ENCODE assay signal across 15 cellular contexts in genomic region chr13:111633401-111633800, GRCh38.
A peak's percentile ranks its signal among the peaks of the same experiment; 100 is the strongest.
DNase-seq lines count a peak whose midpoint lies in the region; ATAC-seq and TF ChIP-seq lines count a peak whose summit lies in the region.
"Had no signal": no experiment of that assay in that cellular context is flagged by ENCODE, and none has a peak within 500 bp of the region (broad histone marks: within the 10 kb centered on the region; RNA-seq: fewer than 3 reads in every experiment).

No MANE protein-coding gene starts in this region.

- POLR2A ChIA-PET in HEK293 (lab: Yijun Ruan, JAX) = no interaction called here

- H3K36me3 ChIP-seq in HEK293 (ENCODE audit: control insufficient read depth in 2 of 2, insufficient read depth in 1 of 2, low read length in 2 of 2) (no peaks in the 10 kb centered on the region), iPS-18a (ENCODE audit: control insufficient read depth, low read depth, low read length) (no peaks in the 10 kb centered on the region), smooth muscle cell (ENCODE audit: low read depth) (no peaks in the 10 kb centered on the region), left lung (no peaks in the 10 kb centered on the region)
- H3K36me3 ChIP-seq: BLaER1 had no signal

- WGBS in smooth muscle cell (ENCODE audit: low lambda C conversion rate) = 89% methylated on average over 4 of the region's 4 CpGs

- no peaks in the 10 kb centered on the region for H3F3A ChIP-seq in smooth muscle cell (ENCODE audit: low read depth)

- DNase-seq in smooth muscle cell (lab: John Stamatoyannopoulos, UW; ENCODE audit: unreplicated experiment) (no peak), Ammon's horn (ENCODE audit: low spot score) (no peak), left lung (no peak), DMS53 treated with DMSO at 0.1 percent for 48 hours (lab: John Stamatoyannopoulos, UW; ENCODE audit: unreplicated experiment) (no peak)
- DNase-seq in NK-92 treated with Interleukin-12 subunit alpha and Interleukin-12 subunit beta, amount 100 ng/mL, for 24 hours (lab: John Stamatoyannopoulos, UW) = no peak
- DNase-seq: Calu3; CD4-positive, alpha-beta memory T cell; COR-L47; DMS53; DND-41 had no signal

- H3K9ac ChIP-seq in iPS-18a (ENCODE audit: low read length) (no peak overlapping the region), smooth muscle cell (ENCODE audit: low read depth) (no peak overlapping the region)
- H3K9ac ChIP-seq: BLaER1 had no signal

- H3K4me3 ChIP-seq in HEK293 (ENCODE audit: low read depth, low read length) (no peak overlapping the region), iPS-18a (ENCODE audit: low read length) (peak overlapping the region; percentile 34), smooth muscle cell (no peak overlapping the region), left lung (no peak overlapping the region)
- H3K4me3 ChIP-seq: BLaER1 had no signal

- intact Hi-C loops in left lung (cut with DNase I) = no loop called here

- no peak for ATAC-seq in left lung
- ATAC-seq: HCT116 had no signal

- CTCF ChIA-PET in HEK293 (lab: Yijun Ruan, JAX) = no interaction called here

- peak overlapping the region; percentile 56 for H2AFZ ChIP-seq in smooth muscle cell (ENCODE audit: low read depth)

- H3K27ac ChIP-seq in HEK293 (ENCODE audit: extremely low read depth, low read depth, low read length) = no peak overlapping the region
- H3K27ac ChIP-seq in VCaP = peak overlapping the region; percentile 84
- peak overlapping the region; percentile 6 for H3K27ac ChIP-seq in iPS-18a (ENCODE audit: low read length)
- H3K27ac ChIP-seq in smooth muscle cell (ENCODE audit: low read depth) = no peak overlapping the region
- no peak overlapping the region for H3K27ac ChIP-seq in left lung
- H3K27ac ChIP-seq: BLaER1 had no signal

- no peaks in the 10 kb centered on the region for H4K20me1 ChIP-seq in smooth muscle cell (ENCODE audit: low read depth)
- H4K20me1 ChIP-seq: BLaER1 had no signal

- H3K4me1 ChIP-seq in HEK293 (ENCODE audit: control insufficient read depth, insufficient read depth, low read length) = no peaks in the 10 kb centered on the region
- peaks cover 38% of the 10 kb centered on the region for H3K4me1 ChIP-seq in iPS-18a (ENCODE audit: control insufficient read depth, low read depth, low read length)
- H3K4me1 ChIP-seq in smooth muscle cell (ENCODE audit: low read depth) = no peaks in the 10 kb centered on the region
- no peaks in the 10 kb centered on the region for H3K4me1 ChIP-seq in left lung
- H3K4me1 ChIP-seq: BLaER1 had no signal

- H3K4me2 ChIP-seq in smooth muscle cell = no peak overlapping the region
- H3K4me2 ChIP-seq: BLaER1 had no signal

- H3K9me3 ChIP-seq in HEK293 (ENCODE audit: control insufficient read depth, insufficient read depth, low read depth, low read length) (no peaks in the 10 kb centered on the region), iPS-18a (ENCODE audit: control insufficient read depth, low read depth, low read length) (no peaks in the 10 kb centered on the region), smooth muscle cell (replicated peaks; ENCODE audit: low read depth) (no peaks in the 10 kb centered on the region), left lung (no peaks in the 10 kb centered on the region)
- H3K9me3 ChIP-seq: BLaER1 had no signal

- no peaks in the 10 kb centered on the region for H3K79me2 ChIP-seq in smooth muscle cell (ENCODE audit: low read depth)

- TF ChIP-seq CTCF in HEK293 (tag by site-specific recombination; IDR thresholded peaks at IDR 0.05) (no peak), VCaP (conservative IDR thresholded peaks at IDR 0.05) (no peak), smooth muscle cell (IDR thresholded peaks at IDR 0.05; ENCODE audit: borderline replicate concordance, insufficient read depth, poor library complexity, severe bottlenecking) (no peak), left lung (IDR thresholded peaks at IDR 0.05) (no peak)

- H3K27me3 ChIP-seq in iPS-18a (ENCODE audit: control insufficient read depth, insufficient read depth, low read length) (peaks cover 5% of the 10 kb centered on the region), smooth muscle cell (ENCODE audit: low read depth) (peaks cover 8% of the 10 kb centered on the region), left lung (peaks cover 0 to 35% of the 10 kb centered on the region in 2 donors)
- H3K27me3 ChIP-seq: BLaER1 had no signal

TF ChIP-seq in HEK293, 187 proteins besides CTCF, POLR2A, EP300 and RAD21:
- peak; percentile 64 for TF ChIP-seq SCRT1 (tag by site-specific recombination; IDR thresholded peaks at IDR 0.05; ENCODE audit: borderline replicate concordance)
- peak; percentile 88 for TF ChIP-seq SCRT2 (tag by site-specific recombination; IDR thresholded peaks at IDR 0.05)
- TF ChIP-seq KLF17 (tag by site-specific recombination; IDR thresholded peaks at IDR 0.05) = no peak

Comparison
In these comparisons a context has a peak if more than half of its experiments do, and no peak if none do; other contexts are left out.
1. H3K27ac ChIP-seq: peak in VCaP (single experiment) and iPS-18a (single experiment); none in HEK293 (single experiment), smooth muscle cell (single experiment) and left lung (0 of 2).